Comparison of ENCODE assay signal across 9 cellular contexts in the genomic region with DNA sequence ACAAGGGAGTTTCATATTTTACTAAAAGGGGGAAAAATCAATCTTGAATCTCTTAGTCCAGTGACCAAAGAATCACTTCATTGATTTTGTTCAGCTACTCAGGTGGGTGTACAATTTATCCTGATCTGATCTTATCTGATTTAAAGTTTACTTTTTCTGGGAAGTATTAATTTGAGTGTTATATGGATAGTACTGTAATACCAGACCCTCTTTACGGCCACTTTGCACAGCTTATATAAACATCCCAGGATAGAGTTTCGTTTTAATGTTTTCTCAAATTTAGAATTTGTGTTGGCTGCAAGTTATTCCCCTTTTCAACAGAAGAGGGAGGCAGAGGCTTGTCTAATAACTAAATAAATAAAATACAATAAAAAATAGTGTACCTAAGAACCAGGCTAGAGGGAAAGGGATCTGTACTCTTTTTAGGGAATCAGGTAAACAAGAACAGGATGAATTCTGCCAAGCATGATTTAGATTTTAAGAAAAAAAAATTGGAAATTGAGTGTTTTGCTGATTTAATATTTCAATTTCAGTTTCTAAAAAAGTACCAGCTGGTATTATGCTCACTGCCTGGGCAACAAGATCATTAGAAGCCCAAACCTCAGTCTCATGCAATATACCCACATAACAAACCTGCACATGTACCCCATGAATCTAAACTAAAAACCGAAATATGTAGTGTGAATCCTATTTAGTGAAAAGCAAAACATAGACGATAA.
DNase-seq lines count a peak whose midpoint lies in the region; ATAC-seq and TF ChIP-seq lines count a peak whose summit lies in the region.
"Had no signal": no experiment of that assay in that cellular context is flagged by ENCODE, and none has a peak within 500 bp of the region (broad histone marks: within the 10 kb centered on the region; RNA-seq: fewer than 3 reads in every experiment).

No MANE protein-coding gene starts in this region.

- ATAC-seq in GM19397 (IDR thresholded peaks at IDR 0.05; ENCODE audit: unreplicated experiment) = no peak
- no peak for ATAC-seq in HG03139 (IDR thresholded peaks at IDR 0.05; ENCODE audit: unreplicated experiment)

- H3K27ac Mint-ChIP-seq in Calu3 (ENCODE audit: unreplicated experiment) = no peak overlapping the region
- H3K27ac Mint-ChIP-seq in T-helper 2 cell treated with Interferon-gamma antibody and Interleukin-4, amounts not matched to agents 5 μg/mL and 100 μg/mL, for 36 hours = no peak overlapping the region

- in situ Hi-C loops in astrocyte of the cerebellum (cut with HindIII; ENCODE audit: low sequenced_read_pairs) = no loop called here
- in situ Hi-C loops in GM13976 (cut with MboI; ENCODE audit: low sequenced_read_pairs, unreplicated experiment) = loop anchor here (5.0 kb wide), 1 partner anchor 104 kb away; no protein-coding TSS in a partner anchor

- H3K4me3 Mint-ChIP-seq in Calu3 (ENCODE audit: low read depth, unreplicated experiment) = no peak overlapping the region
- H3K4me3 Mint-ChIP-seq in T-helper 2 cell treated with Interferon-gamma antibody and Interleukin-4, amounts not matched to agents 5 μg/mL and 100 μg/mL, for 36 hours = no peak overlapping the region

- H3K4me1 Mint-ChIP-seq in Calu3 (ENCODE audit: low read depth, unreplicated experiment) = no peaks in the 10 kb centered on the region
- peaks cover 3% of the 10 kb centered on the region for H3K4me1 Mint-ChIP-seq in T-helper 2 cell treated with Interferon-gamma antibody and Interleukin-4, amounts not matched to agents 5 μg/mL and 100 μg/mL, for 36 hours (ENCODE audit: low read depth)

- intact Hi-C loops in Calu3 (cut with micrococcal nuclease; ENCODE audit: unreplicated experiment) = no loop called here

- no peak overlapping the region for H3K4me3 ChIP-seq in astrocyte of the cerebellum (ENCODE audit: low read depth, low read length)
- H3K4me3 ChIP-seq: SJSA1 had no signal

- peak; percentile 21 for TF ChIP-seq CTCF in Calu3 (IDR thresholded peaks at IDR 0.05; ENCODE audit: unreplicated experiment)
- peak; percentile 64 for TF ChIP-seq CTCF in astrocyte of the cerebellum (IDR thresholded peaks at IDR 0.05; ENCODE audit: low read depth, low read length, missing control alignments)
- TF ChIP-seq CTCF in GM13976 (IDR thresholded peaks at IDR 0.05; ENCODE audit: borderline replicate concordance, control extremely low read depth, extremely low read depth, insufficient read depth, missing control alignments) = no peak

- H3K36me3 Mint-ChIP-seq in Calu3 (ENCODE audit: insufficient read depth, unreplicated experiment) = no peaks in the 10 kb centered on the region
- H3K36me3 Mint-ChIP-seq in T-helper 2 cell treated with Interferon-gamma antibody and Interleukin-4, amounts not matched to agents 5 μg/mL and 100 μg/mL, for 36 hours (ENCODE audit: low read depth) = no peaks in the 10 kb centered on the region

- no TSS peak for BruUV-seq in Calu3 (replicated peaks; lab: Mats Ljungman, UMichigan)

- H3K27me3 Mint-ChIP-seq in Calu3 (ENCODE audit: unreplicated experiment) = peaks cover 15% of the 10 kb centered on the region
- peaks cover 2% of the 10 kb centered on the region for H3K27me3 Mint-ChIP-seq in T-helper 2 cell treated with Interferon-gamma antibody and Interleukin-4, amounts not matched to agents 5 μg/mL and 100 μg/mL, for 36 hours (ENCODE audit: low read depth)

- DNase-seq in Calu3 (no peak), LHCN-M2 (ENCODE audit: low read depth) (peak; percentile 19), astrocyte of the cerebellum (ENCODE audit: low read depth) (peak; percentile 9), lung microvascular endothelial cell (ENCODE audit: low read depth in 2 of 2) (peak; percentile 24 to 41), GM13976 (ENCODE audit: low spot score) (no peak)
- DNase-seq in T-helper 2 cell treated with Interferon-gamma antibody and Interleukin-4, amounts not matched to agents 5 μg/mL and 100 μg/mL, for 36 hours (ENCODE audit: low spot score) = no peak

- no peaks in the 10 kb centered on the region for H3K9me3 Mint-ChIP-seq in Calu3 (ENCODE audit: low read depth, unreplicated experiment)
- H3K9me3 Mint-ChIP-seq in T-helper 2 cell treated with Interferon-gamma antibody and Interleukin-4, amounts not matched to agents 5 μg/mL and 100 μg/mL, for 36 hours = no peaks in the 10 kb centered on the region

- CTCF ChIA-PET in Calu3 (lab: Charles Lee) = no interaction called here

Comparison
In these comparisons a context has a peak if more than half of its experiments do, and no peak if none do; other contexts are left out.
1. DNase-seq: peak in LHCN-M2 (single experiment), astrocyte of the cerebellum (single experiment) and lung microvascular endothelial cell (2 of 2); none in Calu3 (single experiment), GM13976 (single experiment) and T-helper 2 cell treated with Interferon-gamma antibody and Interleukin-4, amounts not matched to agents 5 μg/mL and 100 μg/mL, for 36 hours (single experiment).